ENCODE assay signal across 10 cellular contexts in the genomic region with DNA sequence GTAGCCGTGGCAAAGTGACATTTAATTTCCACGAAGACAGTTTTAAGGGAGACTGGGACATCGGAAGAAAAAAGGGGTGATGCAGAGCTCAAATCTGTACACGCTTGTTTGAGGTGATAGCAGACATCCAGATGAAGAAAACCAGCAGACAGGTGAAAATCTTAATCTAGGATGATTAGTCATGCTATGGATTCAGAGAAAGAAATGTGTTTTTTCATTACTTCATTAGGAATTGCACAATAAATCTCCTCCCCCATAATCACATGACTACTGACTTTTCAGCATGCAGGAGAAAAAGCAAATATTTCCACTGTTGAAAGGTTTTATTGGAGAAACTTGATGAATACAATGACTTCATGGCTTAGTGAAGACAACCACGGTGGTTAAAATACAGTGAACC. TPM values are rescaled to one million over a fixed set of nuclear protein-coding genes. Genes with fewer than 3 reads are reported as not detected.
DNase-seq lines count a peak whose midpoint lies in the region; ATAC-seq and TF ChIP-seq lines count a peak whose summit lies in the region.
"Had no signal": no experiment of that assay in that cellular context is flagged by ENCODE, and none has a peak within 500 bp of the region (broad histone marks: within the 10 kb centered on the region; RNA-seq: fewer than 3 reads in every experiment).

No MANE protein-coding gene starts in this region.

- ATAC-seq in foreskin keratinocyte (no peak), aorta (ENCODE audit: low FRiP score) (no peak)
- ATAC-seq: pancreas had no signal

- TF ChIP-seq CTCF in fibroblast of the aortic adventitia (IDR thresholded peaks at IDR 0.05; ENCODE audit: insufficient read depth, low read length) (no peak), foreskin keratinocyte (conservative IDR thresholded peaks at IDR 0.05) (no peak)

- no peak overlapping the region for H3K4me3 ChIP-seq in fibroblast of the aortic adventitia (ENCODE audit: low read depth, low read length)
- no peak overlapping the region for H3K4me3 ChIP-seq in skeletal muscle satellite cell (ENCODE audit: low read length)
- H3K4me3 ChIP-seq in aorta (ENCODE audit: low read length in 2 of 2), result no peak overlapping the region
- H3K4me3 ChIP-seq: pancreas had no signal

- peaks cover 51% of the 10 kb centered on the region for H3K4me1 Mint-ChIP-seq in activated naive CD4-positive, alpha-beta T cell treated with anti-CD3 and anti-CD28 coated beads, Interleukin-2, amount 50 U/mL, for 24 hours
- peaks cover 45% of the 10 kb centered on the region for H3K4me1 Mint-ChIP-seq in activated naive CD4-positive, alpha-beta T cell treated with anti-CD3 and anti-CD28 coated beads for 36 hours (ENCODE audit: low read depth)

- H3K27me3 Mint-ChIP-seq in activated naive CD4-positive, alpha-beta T cell treated with anti-CD3 and anti-CD28 coated beads, Interleukin-2, amount 50 U/mL, for 24 hours, result no peaks in the 10 kb centered on the region
- no peaks in the 10 kb centered on the region for H3K27me3 Mint-ChIP-seq in activated naive CD4-positive, alpha-beta T cell treated with anti-CD3 and anti-CD28 coated beads for 36 hours (ENCODE audit: low read depth)

- H3K9me3 ChIP-seq in skeletal muscle satellite cell (replicated peaks; ENCODE audit: low read length), result no peaks in the 10 kb centered on the region
- no peaks in the 10 kb centered on the region for H3K9me3 ChIP-seq in aorta (ENCODE audit: control insufficient read depth, low read length)
- H3K9me3 ChIP-seq: pancreas had no signal

- 86 to 88% methylated on average over 5 of the region's 5 CpGs for WGBS in aorta, 2 donors

- no peak overlapping the region for H3K9ac ChIP-seq in skeletal muscle satellite cell (ENCODE audit: low read depth, low read length)

- H3K27ac ChIP-seq in foreskin keratinocyte (no peak overlapping the region), aorta (ENCODE audit: low read depth in 1 of 2, low read length in 2 of 2) (no peak overlapping the region)
- H3K27ac ChIP-seq: pancreas had no signal

- H3K36me3 Mint-ChIP-seq in activated naive CD4-positive, alpha-beta T cell treated with anti-CD3 and anti-CD28 coated beads, Interleukin-2, amount 50 U/mL, for 24 hours, result peaks cover 8% of the 10 kb centered on the region
- H3K36me3 Mint-ChIP-seq in activated naive CD4-positive, alpha-beta T cell treated with anti-CD3 and anti-CD28 coated beads for 36 hours (ENCODE audit: low read depth), result peaks cover 31% of the 10 kb centered on the region

- no peak overlapping the region for H3K27ac Mint-ChIP-seq in activated naive CD4-positive, alpha-beta T cell treated with anti-CD3 and anti-CD28 coated beads, Interleukin-2, amount 50 U/mL, for 24 hours
- no peak overlapping the region for H3K27ac Mint-ChIP-seq in activated naive CD4-positive, alpha-beta T cell treated with anti-CD3 and anti-CD28 coated beads for 36 hours

- H3K36me3 ChIP-seq in skeletal muscle satellite cell (ENCODE audit: insufficient read depth, low read length), result no peaks in the 10 kb centered on the region
- H3K36me3 ChIP-seq in aorta (ENCODE audit: control insufficient read depth in 1 of 2, insufficient read depth in 2 of 2, low read length in 1 of 2), result no peaks in the 10 kb centered on the region
- H3K36me3 ChIP-seq: pancreas had no signal

- H3K4me3 Mint-ChIP-seq in activated naive CD4-positive, alpha-beta T cell treated with anti-CD3 and anti-CD28 coated beads, Interleukin-2, amount 50 U/mL, for 24 hours, result peak overlapping the region; percentile 54
- H3K4me3 Mint-ChIP-seq in activated naive CD4-positive, alpha-beta T cell treated with anti-CD3 and anti-CD28 coated beads for 36 hours, result no peak overlapping the region

- no peaks in the 10 kb centered on the region for H3K27me3 ChIP-seq in skeletal muscle satellite cell (ENCODE audit: control insufficient read depth, insufficient read depth, low read length)
- H3K27me3 ChIP-seq in foreskin keratinocyte, result no peaks in the 10 kb centered on the region
- no peaks in the 10 kb centered on the region for H3K27me3 ChIP-seq in aorta (ENCODE audit: control insufficient read depth in 1 of 2, insufficient read depth in 2 of 2, low read length in 1 of 2)
- H3K27me3 ChIP-seq: pancreas had no signal

- no peaks in the 10 kb centered on the region for H3K9me3 Mint-ChIP-seq in activated naive CD4-positive, alpha-beta T cell treated with anti-CD3 and anti-CD28 coated beads, Interleukin-2, amount 50 U/mL, for 24 hours
- H3K9me3 Mint-ChIP-seq in activated naive CD4-positive, alpha-beta T cell treated with anti-CD3 and anti-CD28 coated beads for 36 hours, result no peaks in the 10 kb centered on the region

- H3K4me2 ChIP-seq in skeletal muscle satellite cell (ENCODE audit: low read length), result peak overlapping the region; percentile 23

- no peak for DNase-seq in activated naive CD4-positive, alpha-beta T cell treated with anti-CD3 and anti-CD28 coated beads for 36 hours
- DNase-seq in OCI-M1 (lab: John Stamatoyannopoulos, UW), result peak; percentile 42
- DNase-seq in fibroblast of the aortic adventitia (ENCODE audit: low read depth), result peak; percentile 56
- no peak for DNase-seq in DMS79 (lab: John Stamatoyannopoulos, UW)
- DNase-seq in foreskin keratinocyte, result no peak
- no peak for DNase-seq in aorta
- DNase-seq: C1 segment of cervical spinal cord, pancreas had no signal

- intact Hi-C loops in activated naive CD4-positive, alpha-beta T cell treated with anti-CD3 and anti-CD28 coated beads for 36 hours (cut with micrococcal nuclease), result no loop called here
- intact Hi-C loops in aorta (cut with DNase I), result no loop called here

- CTCF ChIA-PET in activated naive CD4-positive, alpha-beta T cell treated with anti-CD3 and anti-CD28 coated beads for 36 hours (lab: Charles Lee), result interaction anchor here (0.6 to 0.7 kb wide), 3 partner anchors 31 to 1045 kb away, joined by 3 to 4 read pairs (median 3); no protein-coding TSS in a partner anchor

- H3K4me1 ChIP-seq in skeletal muscle satellite cell (ENCODE audit: control insufficient read depth, insufficient read depth, low read length) (peaks cover 28% of the 10 kb centered on the region), foreskin keratinocyte (peaks cover 8% of the 10 kb centered on the region), aorta (ENCODE audit: control insufficient read depth in 1 of 2, insufficient read depth in 2 of 2, low read length in 2 of 2) (peaks cover 0 to 6% of the 10 kb centered on the region in 2 donors)

RNA-seq across cellular contexts. Expression of gene NUDT5, which starts 2.5 kb away (rescaled TPM):
- 100 to 1,000 TPM in 1 of 2 experiments, 10 to 100 TPM in 1; 97.1 to 100 TPM for total RNA-seq in activated naive CD4-positive, alpha-beta T cell treated with anti-CD3 and anti-CD28 coated beads for 36 hours
- total RNA-seq in fibroblast of the aortic adventitia (ENCODE audit: low replicate concordance) (28.5 and 63.9 TPM in 2 replicates), foreskin keratinocyte (112 and 114 TPM in 2 replicates), aorta (10 to 100 TPM; 25.9 to 39.7 TPM)
- 66.0 and 87.5 TPM in 2 replicates for total RNA-seq in skeletal muscle satellite cell (2012; rRNA removed)
- polyA plus RNA-seq in foreskin keratinocyte (122 and 141 TPM in 2 replicates), aorta (10 to 100 TPM; 21.3 to 37.8 TPM)

RNA-seq across cellular contexts. Expression of gene CDC123, which starts 2.8 kb away (rescaled TPM):
- total RNA-seq in activated naive CD4-positive, alpha-beta T cell treated with anti-CD3 and anti-CD28 coated beads for 36 hours, result 100 to 1,000 TPM; 108 to 117 TPM
- total RNA-seq in fibroblast of the aortic adventitia (ENCODE audit: low replicate concordance) (60.2 and 93.0 TPM in 2 replicates), foreskin keratinocyte (118 and 125 TPM in 2 replicates), aorta (10 to 100 TPM; 39.8 to 53.9 TPM)
- total RNA-seq in skeletal muscle satellite cell (2012; rRNA removed), result 129 and 135 TPM in 2 replicates
- polyA plus RNA-seq in foreskin keratinocyte (109 and 120 TPM in 2 replicates), aorta (10 to 100 TPM; 36.7 to 66.7 TPM)

Comparison
In these comparisons a context has a peak if more than half of its experiments do, and no peak if none do; other contexts are left out.
1. DNase-seq: peak in OCI-M1 (single experiment) and fibroblast of the aortic adventitia (single experiment); none in activated naive CD4-positive, alpha-beta T cell treated with anti-CD3 and anti-CD28 coated beads for 36 hours (single experiment), DMS79 (single experiment), foreskin keratinocyte (0 of 2) and aorta (0 of 2).